In the genomic region with DNA sequence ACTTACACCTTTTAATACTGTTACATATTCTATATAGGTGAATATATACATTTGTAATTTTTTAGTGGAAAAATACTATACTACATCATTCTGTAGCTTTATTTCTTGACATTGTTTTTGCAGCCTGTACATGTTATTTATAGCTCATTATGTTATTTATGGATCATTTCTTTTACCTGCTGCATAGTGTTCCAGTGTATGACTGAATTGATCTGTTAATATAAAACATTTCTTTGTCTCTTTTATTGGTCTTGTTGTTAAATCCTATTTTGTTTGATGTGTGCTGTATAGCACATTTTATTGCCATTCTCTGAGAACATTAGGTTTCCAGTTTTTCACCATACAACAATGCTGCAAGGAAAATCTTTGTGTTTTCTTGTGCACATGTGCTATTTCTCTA, we compare ENCODE assay signal across 12 cellular contexts. TPM values are rescaled to one million over a fixed set of nuclear protein-coding genes. Genes with fewer than 3 reads are reported as not detected.
A peak's percentile ranks its signal among the peaks of the same experiment; 100 is the strongest.
DNase-seq lines count a peak whose midpoint lies in the region; TF ChIP-seq lines count a peak whose summit lies in the region.
"Had no signal": no experiment of that assay in that cellular context is flagged by ENCODE, and none has a peak within 500 bp of the region (broad histone marks: within the 10 kb centered on the region; RNA-seq: fewer than 3 reads in every experiment).

No MANE protein-coding gene starts in this region.

- CTCF ChIA-PET in PC-9 (lab: Charles Lee), result no interaction called here

- no peaks in the 10 kb centered on the region for H3K9me2 ChIP-seq in PC-9 (ENCODE audit: insufficient read depth)

- no peak overlapping the region for H2AFZ ChIP-seq in PC-9

- H3K4me1 ChIP-seq in PC-9 (replicated peaks; ENCODE audit: insufficient read depth) (peaks cover 6% of the 10 kb centered on the region; the same call in 1 of the 2 replicates), endocrine pancreas (ENCODE audit: control insufficient read depth, insufficient read depth, low read length) (peaks cover 17% of the 10 kb centered on the region), testis (peaks cover 12% of the 10 kb centered on the region)

- no peaks in the 10 kb centered on the region for H3K9me3 ChIP-seq in PC-9 (ENCODE audit: insufficient read depth, low read depth)
- H3K9me3 ChIP-seq in endocrine pancreas (ENCODE audit: control insufficient read depth, low read length), result no peaks in the 10 kb centered on the region
- H3K9me3 ChIP-seq in testis, result no peaks in the 10 kb centered on the region

- peaks cover 4% of the 10 kb centered on the region for H3K36me3 Mint-ChIP-seq in activated naive CD4-positive, alpha-beta T cell treated with anti-CD3 and anti-CD28 coated beads, Interleukin-2, amount 50 U/mL, for 24 hours

- H3K27ac Mint-ChIP-seq in activated naive CD4-positive, alpha-beta T cell treated with anti-CD3 and anti-CD28 coated beads, Interleukin-2, amount 50 U/mL, for 24 hours, result peak overlapping the region; percentile 94

- peaks cover 66% of the 10 kb centered on the region for H3K4me1 Mint-ChIP-seq in activated naive CD4-positive, alpha-beta T cell treated with anti-CD3 and anti-CD28 coated beads, Interleukin-2, amount 50 U/mL, for 24 hours

- H3K79me2 ChIP-seq in PC-9 (ENCODE audit: low read depth), result peaks cover 23% of the 10 kb centered on the region; the same call in 1 of the 2 replicates

- H3K27ac ChIP-seq in PC-9, result no peak overlapping the region
- peak overlapping the region; percentile 97 to 98 for H3K27ac ChIP-seq in testis

- POLR2A ChIA-PET in PC-9 (lab: Charles Lee; ENCODE audit: unreplicated experiment), result interaction anchor here (0.5 to 0.6 kb wide), 3 partner anchors 129 to 1445 kb away, joined by 3 to 4 read pairs (median 4); a partner anchor contains a TSS

- H3K27me3 Mint-ChIP-seq in activated naive CD4-positive, alpha-beta T cell treated with anti-CD3 and anti-CD28 coated beads, Interleukin-2, amount 50 U/mL, for 24 hours, result no peaks in the 10 kb centered on the region

- DNase-seq in activated naive CD4-positive, alpha-beta T cell treated with Interleukin-2 at 50 U/mL for 16 hours, result no peak
- no peak for DNase-seq in PC-9
- no peak for DNase-seq in testis
- no peak for DNase-seq in SW 1271 (lab: John Stamatoyannopoulos, UW)
- no peak for DNase-seq in stimulated activated CD4-positive, alpha-beta T cell treated with anti-CD3 and anti-CD28 coated beads, Interleukin-15, amount 100 ng/mL, for 24 hours
- no peak for DNase-seq in NCI-H146 (lab: John Stamatoyannopoulos, UW)
- DNase-seq: activated CD4-positive, alpha-beta T cell treated with anti-CD3 and anti-CD28 coated beads, Interleukin-2, amount 50 U/mL, for 4 hours; NCI-H226; SHP77; stimulated activated naive CD4-positive, alpha-beta T cell had no signal

- H3K4me3 Mint-ChIP-seq in activated naive CD4-positive, alpha-beta T cell treated with anti-CD3 and anti-CD28 coated beads, Interleukin-2, amount 50 U/mL, for 24 hours, result peak overlapping the region; percentile 74

- peak overlapping the region; percentile 93 for H3K4me2 ChIP-seq in PC-9

- H4K20me1 ChIP-seq in PC-9 (ENCODE audit: insufficient read depth), result no peaks in the 10 kb centered on the region

- no peaks in the 10 kb centered on the region for H3K36me3 ChIP-seq in PC-9 (ENCODE audit: low read depth)
- H3K36me3 ChIP-seq in endocrine pancreas (ENCODE audit: control insufficient read depth, insufficient read depth, low read length), result no peaks in the 10 kb centered on the region
- no peaks in the 10 kb centered on the region for H3K36me3 ChIP-seq in testis (ENCODE audit: low read depth, missing control alignments)

- intact Hi-C loops in PC-9 (cut with micrococcal nuclease; ENCODE audit: unreplicated experiment), result no loop called here
- intact Hi-C loops in testis (cut with DNase I; ENCODE audit: low total_unique reads), result no loop called here

- no peak overlapping the region for H3K9ac ChIP-seq in endocrine pancreas (ENCODE audit: control insufficient read depth, insufficient read depth, low read length)

- H3F3A ChIP-seq in PC-9 (ENCODE audit: insufficient read depth, low read depth), result peaks cover 20% of the 10 kb centered on the region

- H3K9me3 Mint-ChIP-seq in activated naive CD4-positive, alpha-beta T cell treated with anti-CD3 and anti-CD28 coated beads, Interleukin-2, amount 50 U/mL, for 24 hours, result no peaks in the 10 kb centered on the region

- no peak for TF ChIP-seq POLR2A in testis (IDR thresholded peaks at IDR 0.05)

- BruUV-seq in PC-9 (replicated peaks; lab: Mats Ljungman, UMichigan), result no TSS peak

- no peaks in the 10 kb centered on the region for H3K27me3 ChIP-seq in PC-9 (ENCODE audit: insufficient read depth, low read depth)
- H3K27me3 ChIP-seq in endocrine pancreas (ENCODE audit: control insufficient read depth, insufficient read depth, low read length), result no peaks in the 10 kb centered on the region
- H3K27me3 ChIP-seq in testis, result no peaks in the 10 kb centered on the region

- no peak for TF ChIP-seq CTCF in PC-9 (conservative IDR thresholded peaks at IDR 0.05)
- no peak for TF ChIP-seq CTCF in testis (IDR thresholded peaks at IDR 0.05)

- H3K4me3 ChIP-seq in PC-9 (no peak overlapping the region; the same call in 1 of the 2 replicates), endocrine pancreas (ENCODE audit: control insufficient read depth, insufficient read depth, low read length) (peak overlapping the region; percentile 16), testis (peak overlapping the region in 1 of 2 donors; percentile 91)

RNA-seq across cellular contexts. Expression of a gene that starts 2.4 kb away (rescaled TPM):
- total RNA-seq in PC-9 (2021) (5.2 and 6.9 TPM in 2 replicates), testis (10 to 100 TPM; 29.3 to 33.7 TPM)
- polyA plus RNA-seq in testis (ENCODE audit: insufficient read depth, low read depth, low replicate concordance), result 19.0 TPM

RNA-seq across cellular contexts. Expression of a gene that starts 2.6 kb away (rescaled TPM):
- total RNA-seq in PC-9 (2021) (10.2 and 10.7 TPM in 2 replicates), testis (10 to 100 TPM; 23.2 to 26.0 TPM)
- 46.9 TPM for polyA plus RNA-seq in testis (ENCODE audit: insufficient read depth, low read depth, low replicate concordance)

RNA-seq across cellular contexts. Expression of a gene that starts 49.3 kb away (rescaled TPM):
- total RNA-seq in PC-9 (2021) (15.2 and 25.2 TPM in 2 replicates), testis (10 to 100 TPM; 20.7 to 21.4 TPM)
- polyA plus RNA-seq in testis (ENCODE audit: insufficient read depth, low read depth, low replicate concordance), result 41.2 TPM
